ENCODE assay signal across 9 cellular contexts in the genomic region with DNA sequence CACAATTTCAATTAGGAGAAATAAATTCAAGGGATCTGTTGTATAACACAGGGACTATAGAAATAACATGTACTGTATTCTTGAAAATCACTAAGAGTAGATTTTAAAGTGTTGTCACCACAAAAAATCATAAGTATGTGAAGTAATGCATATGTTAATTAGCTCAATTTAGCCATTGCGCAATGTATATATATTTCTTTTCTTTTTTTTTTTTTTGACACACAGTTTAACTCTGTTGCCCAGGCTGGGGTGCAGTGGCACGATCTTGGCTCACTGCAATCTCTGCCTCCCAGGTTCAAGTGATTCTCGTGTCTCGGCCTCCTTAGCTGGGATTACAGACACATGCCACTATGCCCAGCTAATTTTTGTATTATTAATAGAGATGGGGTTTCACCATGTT.
"Had no signal": no experiment of that assay in that cellular context is flagged by ENCODE, and none has a peak within 500 bp of the region (broad histone marks: within the 10 kb centered on the region; RNA-seq: fewer than 3 reads in every experiment).

No MANE protein-coding gene starts in this region.

- H3K36me3 ChIP-seq: HAP-1 had no signal

- H3K9me3 ChIP-seq: HAP-1 had no signal

- ATAC-seq: GM23338, HCT116 had no signal

- H3K27ac ChIP-seq: HL-60, KMS-11 had no signal

- DNase-seq: H7, HFFc6, Karpas-422, KBM-7 had no signal

- H3K4me3 ChIP-seq: GM23338, HAP-1 had no signal

- H2AFZ ChIP-seq: GM23338 had no signal

- H3K4me2 ChIP-seq: GM23338, KMS-11 had no signal

- H3K9ac ChIP-seq: KMS-11 had no signal

- H3K4me1 ChIP-seq: HAP-1 had no signal
